ENCODE assay signal across 1 cellular context in the genomic region with DNA sequence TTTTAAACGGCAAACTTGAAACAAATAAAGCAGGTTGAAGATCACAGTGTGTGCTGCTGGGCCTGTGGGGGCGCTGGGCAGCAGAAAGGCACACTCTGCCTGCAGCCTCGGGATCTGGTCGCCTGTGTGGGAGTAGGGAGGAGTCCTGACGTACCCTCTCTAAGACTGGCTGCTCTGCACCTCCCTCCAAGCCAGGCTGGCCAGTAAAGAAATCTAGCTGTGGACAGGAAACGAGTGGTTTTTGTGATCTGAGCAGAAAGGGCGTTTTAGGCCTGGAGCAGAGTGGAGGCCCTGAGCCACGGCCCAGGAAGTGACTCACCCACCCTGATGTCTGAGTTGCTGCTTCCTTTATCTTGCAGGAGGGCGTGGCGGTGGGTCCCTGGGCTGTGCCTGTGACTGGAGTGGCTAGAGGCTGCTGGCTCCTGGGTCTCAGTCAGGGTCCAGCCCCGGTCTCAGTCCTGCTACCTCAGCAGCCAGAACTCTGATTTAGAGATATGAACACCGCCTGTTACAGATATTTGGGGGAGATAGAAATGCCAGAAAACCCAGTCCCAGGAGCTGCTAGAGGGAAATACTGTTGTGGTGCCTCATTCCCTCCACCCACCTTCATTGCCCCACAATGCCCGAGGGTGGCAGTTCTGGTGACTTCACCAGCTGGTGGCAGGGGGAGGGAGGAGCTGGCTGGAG.
TF ChIP-seq lines count a peak whose summit lies in the region.

No MANE protein-coding gene starts in this region.

TF ChIP-seq in K562, 482 proteins besides CTCF, POLR2A, EP300 and RAD21 (continued from another document and continues in another):
- TF ChIP-seq, protein P1, sequence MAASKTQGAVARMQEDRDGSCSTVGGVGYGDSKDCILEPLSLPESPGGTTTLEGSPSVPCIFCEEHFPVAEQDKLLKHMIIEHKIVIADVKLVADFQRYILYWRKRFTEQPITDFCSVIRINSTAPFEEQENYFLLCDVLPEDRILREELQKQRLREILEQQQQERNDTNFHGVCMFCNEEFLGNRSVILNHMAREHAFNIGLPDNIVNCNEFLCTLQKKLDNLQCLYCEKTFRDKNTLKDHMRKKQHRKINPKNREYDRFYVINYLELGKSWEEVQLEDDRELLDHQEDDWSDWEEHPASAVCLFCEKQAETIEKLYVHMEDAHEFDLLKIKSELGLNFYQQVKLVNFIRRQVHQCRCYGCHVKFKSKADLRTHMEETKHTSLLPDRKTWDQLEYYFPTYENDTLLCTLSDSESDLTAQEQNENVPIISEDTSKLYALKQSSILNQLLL (CRISPR knock-in tag; IDR thresholded peaks at IDR 0.05; ENCODE audit: borderline replicate concordance), result no peak
- peak; percentile 95 for TF ChIP-seq JUN (IDR thresholded peaks at IDR 0.05; ENCODE audit: borderline replicate concordance, low read depth, low read length)
- peak; percentile 89; the same call in 1 of the 2 replicates for TF ChIP-seq JUN (CRISPR knock-in tag; IDR thresholded peaks at IDR 0.05; ENCODE audit: borderline replicate concordance)
- TF ChIP-seq SREBF2 (CRISPR knock-in tag; IDR thresholded peaks at IDR 0.05), result no peak
- TF ChIP-seq SREBF1 (IDR thresholded peaks at IDR 0.05; ENCODE audit: borderline replicate concordance, low read depth, low read length), result no peak
- TF ChIP-seq KLF16 (IDR thresholded peaks at IDR 0.05), result peak; percentile 79
- TF ChIP-seq ZNF133 (CRISPR knock-in tag; IDR thresholded peaks at IDR 0.05), result no peak
- TF ChIP-seq ZNF75A (CRISPR knock-in tag; IDR thresholded peaks at IDR 0.05), result no peak
- TF ChIP-seq CC2D1A (IDR thresholded peaks at IDR 0.05), result peak; percentile 99
- TF ChIP-seq GTF2F1 (IDR thresholded peaks at IDR 0.05; ENCODE audit: low read depth, low read length), result no peak; the same call in 1 of the 2 replicates
- TF ChIP-seq GTF2A2 (tag; IDR thresholded peaks at IDR 0.05), result no peak
- no peak for TF ChIP-seq TEAD2 (tag; IDR thresholded peaks at IDR 0.05)
- no peak for TF ChIP-seq ZNF561 (CRISPR knock-in tag; conservative IDR thresholded peaks at IDR 0.05)
- no peak for TF ChIP-seq HSF4 (CRISPR knock-in tag; IDR thresholded peaks at IDR 0.05; ENCODE audit: borderline replicate concordance)
- TF ChIP-seq IRF1 (CRISPR knock-in tag; IDR thresholded peaks at IDR 0.05; ENCODE audit: borderline replicate concordance), result no peak
- TF ChIP-seq DIDO1 (tag; IDR thresholded peaks at IDR 0.05; ENCODE audit: low read depth), result no peak
- TF ChIP-seq, protein P2, sequence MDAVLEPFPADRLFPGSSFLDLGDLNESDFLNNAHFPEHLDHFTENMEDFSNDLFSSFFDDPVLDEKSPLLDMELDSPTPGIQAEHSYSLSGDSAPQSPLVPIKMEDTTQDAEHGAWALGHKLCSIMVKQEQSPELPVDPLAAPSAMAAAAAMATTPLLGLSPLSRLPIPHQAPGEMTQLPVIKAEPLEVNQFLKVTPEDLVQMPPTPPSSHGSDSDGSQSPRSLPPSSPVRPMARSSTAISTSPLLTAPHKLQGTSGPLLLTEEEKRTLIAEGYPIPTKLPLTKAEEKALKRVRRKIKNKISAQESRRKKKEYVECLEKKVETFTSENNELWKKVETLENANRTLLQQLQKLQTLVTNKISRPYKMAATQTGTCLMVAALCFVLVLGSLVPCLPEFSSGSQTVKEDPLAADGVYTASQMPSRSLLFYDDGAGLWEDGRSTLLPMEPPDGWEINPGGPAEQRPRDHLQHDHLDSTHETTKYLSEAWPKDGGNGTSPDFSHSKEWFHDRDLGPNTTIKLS (IDR thresholded peaks at IDR 0.05; ENCODE audit: borderline replicate concordance, low read depth), result peak; percentile 72; the same call in 1 of the 2 replicates
- TF ChIP-seq ZNF589 (CRISPR knock-in tag; IDR thresholded peaks at IDR 0.05; ENCODE audit: low read depth), result peak; percentile 63; the same call in 1 of the 2 replicates
- no peak for TF ChIP-seq BRCA1 (IDR thresholded peaks at IDR 0.05)
- TF ChIP-seq BRCA1 (CRISPR knock-in tag; IDR thresholded peaks at IDR 0.05), result no peak
- no peak for TF ChIP-seq ILK (tag; IDR thresholded peaks at IDR 0.05; ENCODE audit: borderline replicate concordance, low read depth)
- peak; percentile 88 for TF ChIP-seq SUPT5H (IDR thresholded peaks at IDR 0.05)
- no peak for TF ChIP-seq THAP12 (CRISPR knock-in tag; IDR thresholded peaks at IDR 0.05)
- TF ChIP-seq SP2 (IDR thresholded peaks at IDR 0.05; ENCODE audit: extremely low read depth, low read depth, low read length, poor library complexity, severe bottlenecking), result peak; percentile 34
- TF ChIP-seq, protein P3, sequence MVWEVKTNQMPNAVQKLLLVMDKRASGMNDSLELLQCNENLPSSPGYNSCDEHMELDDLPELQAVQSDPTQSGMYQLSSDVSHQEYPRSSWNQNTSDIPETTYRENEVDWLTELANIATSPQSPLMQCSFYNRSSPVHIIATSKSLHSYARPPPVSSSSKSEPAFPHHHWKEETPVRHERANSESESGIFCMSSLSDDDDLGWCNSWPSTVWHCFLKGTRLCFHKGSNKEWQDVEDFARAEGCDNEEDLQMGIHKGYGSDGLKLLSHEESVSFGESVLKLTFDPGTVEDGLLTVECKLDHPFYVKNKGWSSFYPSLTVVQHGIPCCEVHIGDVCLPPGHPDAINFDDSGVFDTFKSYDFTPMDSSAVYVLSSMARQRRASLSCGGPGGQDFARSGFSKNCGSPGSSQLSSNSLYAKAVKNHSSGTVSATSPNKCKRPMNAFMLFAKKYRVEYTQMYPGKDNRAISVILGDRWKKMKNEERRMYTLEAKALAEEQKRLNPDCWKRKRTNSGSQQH (CRISPR knock-in tag; IDR thresholded peaks at IDR 0.05), result no peak
- no peak for TF ChIP-seq ZNF76 (CRISPR knock-in tag; IDR thresholded peaks at IDR 0.05; ENCODE audit: borderline replicate concordance)
- TF ChIP-seq PTRF (tag; IDR thresholded peaks at IDR 0.05), result no peak
- TF ChIP-seq HLTF (IDR thresholded peaks at IDR 0.05), result no peak
- TF ChIP-seq YY1 (IDR thresholded peaks at IDR 0.05; ENCODE audit: borderline replicate concordance in 1 of 3, control insufficient read depth in 1 of 3, extremely low read depth in 1 of 3, insufficient read depth in 3 of 3, insufficient read length in 1 of 3, insufficient replicate concordance in 2 of 3, low read depth in 1 of 3, low read length in 2 of 3), result peak in 2 of 3 experiments; percentile 32 to 61
- no peak for TF ChIP-seq POU5F1 (IDR thresholded peaks at IDR 0.05; ENCODE audit: borderline replicate concordance, low read depth, low read length, partially characterized antibody)
- TF ChIP-seq GTF2B (IDR thresholded peaks at IDR 0.05; ENCODE audit: extremely low read depth, insufficient read length), result peak; percentile 51
- TF ChIP-seq ZNF551 (CRISPR knock-in tag; IDR thresholded peaks at IDR 0.05), result no peak
- TF ChIP-seq FOXP1 (CRISPR knock-in tag; IDR thresholded peaks at IDR 0.05), result 0 out of 2 replicates have a peak, but pooled peaks have one; percentile 40
- peak; percentile 27 to 28; a peak in 1 of 4 replicates for TF ChIP-seq TBL1XR1 (IDR thresholded peaks at IDR 0.05; ENCODE audit: low read length in 2 of 2)
- no peak for TF ChIP-seq NR2F6 (CRISPR knock-in tag; IDR thresholded peaks at IDR 0.05)
- TF ChIP-seq ZNF384 (IDR thresholded peaks at IDR 0.05; ENCODE audit: low read depth, low read length), result no peak
- TF ChIP-seq, protein P4, sequence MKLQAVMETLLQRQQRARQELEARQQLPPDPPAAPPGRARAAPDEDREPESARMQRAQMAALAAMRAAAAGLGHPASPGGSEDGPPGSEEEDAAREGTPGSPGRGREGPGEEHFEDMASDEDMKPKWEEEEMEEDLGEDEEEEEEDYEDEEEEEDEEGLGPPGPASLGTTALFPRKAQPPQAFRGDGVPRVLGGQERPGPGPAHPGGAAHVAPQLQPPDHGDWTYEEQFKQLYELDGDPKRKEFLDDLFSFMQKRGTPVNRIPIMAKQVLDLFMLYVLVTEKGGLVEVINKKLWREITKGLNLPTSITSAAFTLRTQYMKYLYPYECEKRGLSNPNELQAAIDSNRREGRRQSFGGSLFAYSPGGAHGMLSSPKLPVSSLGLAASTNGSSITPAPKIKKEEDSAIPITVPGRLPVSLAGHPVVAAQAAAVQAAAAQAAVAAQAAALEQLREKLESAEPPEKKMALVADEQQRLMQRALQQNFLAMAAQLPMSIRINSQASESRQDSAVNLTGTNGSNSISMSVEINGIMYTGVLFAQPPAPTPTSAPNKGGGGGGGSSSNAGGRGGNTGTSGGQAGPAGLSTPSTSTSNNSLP (IDR thresholded peaks at IDR 0.05; ENCODE audit: borderline replicate concordance, low read depth, low read length), result 0 out of 2 replicates have a peak, but pooled peaks have one; percentile 8
- TF ChIP-seq ZNF609 (CRISPR knock-in tag; IDR thresholded peaks at IDR 0.05; ENCODE audit: borderline replicate concordance), result no peak
- TF ChIP-seq ILF3 (IDR thresholded peaks at IDR 0.05; ENCODE audit: borderline replicate concordance), result no peak
- TF ChIP-seq NFRKB (IDR thresholded peaks at IDR 0.05; ENCODE audit: low read depth), result no peak; the same call in none of the 2 replicates
- TF ChIP-seq STAT5B (CRISPR knock-in tag; IDR thresholded peaks at IDR 0.05), result no peak
- no peak for TF ChIP-seq EWSR1 (IDR thresholded peaks at IDR 0.05; ENCODE audit: borderline replicate concordance, low read depth, partially characterized antibody)
- TF ChIP-seq TCFL5 (CRISPR knock-in tag; conservative IDR thresholded peaks at IDR 0.05), result no peak
- TF ChIP-seq, protein P5, sequence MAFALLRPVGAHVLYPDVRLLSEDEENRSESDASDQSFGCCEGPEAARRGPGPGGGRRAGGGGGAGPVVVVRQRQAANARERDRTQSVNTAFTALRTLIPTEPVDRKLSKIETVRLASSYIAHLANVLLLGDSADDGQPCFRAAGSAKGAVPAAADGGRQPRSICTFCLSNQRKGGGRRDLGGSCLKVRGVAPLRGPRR (CRISPR knock-in tag; IDR thresholded peaks at IDR 0.05), result no peak
- no peak for TF ChIP-seq ZNF165 (CRISPR knock-in tag; IDR thresholded peaks at IDR 0.05; ENCODE audit: borderline replicate concordance)
- TF ChIP-seq, protein P6, sequence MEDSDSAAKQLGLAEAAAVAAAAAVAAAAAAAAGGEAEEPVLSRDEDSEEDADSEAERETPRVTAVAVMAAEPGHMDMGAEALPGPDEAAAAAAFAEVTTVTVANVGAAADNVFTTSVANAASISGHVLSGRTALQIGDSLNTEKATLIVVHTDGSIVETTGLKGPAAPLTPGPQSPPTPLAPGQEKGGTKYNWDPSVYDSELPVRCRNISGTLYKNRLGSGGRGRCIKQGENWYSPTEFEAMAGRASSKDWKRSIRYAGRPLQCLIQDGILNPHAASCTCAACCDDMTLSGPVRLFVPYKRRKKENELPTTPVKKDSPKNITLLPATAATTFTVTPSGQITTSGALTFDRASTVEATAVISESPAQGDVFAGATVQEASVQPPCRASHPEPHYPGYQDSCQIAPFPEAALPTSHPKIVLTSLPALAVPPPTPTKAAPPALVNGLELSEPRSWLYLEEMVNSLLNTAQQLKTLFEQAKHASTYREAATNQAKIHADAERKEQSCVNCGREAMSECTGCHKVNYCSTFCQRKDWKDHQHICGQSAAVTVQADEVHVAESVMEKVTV (CRISPR knock-in tag; IDR thresholded peaks at IDR 0.05), result no peak
